7 cellular contexts compared by ENCODE assay signal in genomic region chr6:46129301-46129633, GRCh38. TPM values are rescaled to one million over a fixed set of nuclear protein-coding genes. Genes with fewer than 3 reads are reported as not detected.
DNase-seq lines count a peak whose midpoint lies in the region; ATAC-seq and TF ChIP-seq lines count a peak whose summit lies in the region.

No MANE protein-coding gene starts in this region.

- no peak for TF ChIP-seq CTCF in glutamatergic neuron (IDR thresholded peaks at IDR 0.05; ENCODE audit: partially characterized antibody, unreplicated experiment)

- no peaks in the 10 kb centered on the region for H3K9me3 Mint-ChIP-seq in glutamatergic neuron (ENCODE audit: unreplicated experiment)

- peaks cover 32% of the 10 kb centered on the region for H3K27me3 ChIP-seq in skeletal muscle satellite cell (ENCODE audit: control insufficient read depth, insufficient read depth, low read length)

- no peaks in the 10 kb centered on the region for H3K4me1 Mint-ChIP-seq in glutamatergic neuron (ENCODE audit: low read depth, unreplicated experiment)

- no peak overlapping the region for H3K9ac ChIP-seq in SK-N-MC (ENCODE audit: insufficient read length)
- no peak overlapping the region for H3K9ac ChIP-seq in skeletal muscle satellite cell (ENCODE audit: low read depth, low read length)

- ATAC-seq in GM18909 (IDR thresholded peaks at IDR 0.05; ENCODE audit: poor library complexity, unreplicated experiment) (peak; percentile 11), HG02678 (IDR thresholded peaks at IDR 0.05; ENCODE audit: unreplicated experiment) (peak; percentile 13)

- H3K36me3 ChIP-seq in SK-N-MC (ENCODE audit: insufficient read depth, low read length): no peaks in the 10 kb centered on the region
- no peaks in the 10 kb centered on the region for H3K36me3 ChIP-seq in skeletal muscle satellite cell (ENCODE audit: insufficient read depth, low read length)

- H3K4me2 ChIP-seq in skeletal muscle satellite cell (ENCODE audit: low read length): peak overlapping the region; percentile 93

- no peaks in the 10 kb centered on the region for H3K27me3 Mint-ChIP-seq in glutamatergic neuron (ENCODE audit: unreplicated experiment)

- H3K4me3 ChIP-seq in SK-N-MC (peak overlapping the region; percentile 57; the same call in 1 of the 2 replicates), skeletal muscle satellite cell (ENCODE audit: low read length) (peak overlapping the region; percentile 87)

- H3K36me3 Mint-ChIP-seq in glutamatergic neuron (ENCODE audit: unreplicated experiment): no peaks in the 10 kb centered on the region

- no peak overlapping the region for H3K27ac ChIP-seq in SK-N-MC

- H3K9me3 ChIP-seq in SK-N-MC (ENCODE audit: low read depth, low read length) (no peaks in the 10 kb centered on the region), skeletal muscle satellite cell (replicated peaks; ENCODE audit: low read length) (no peaks in the 10 kb centered on the region)

- H3K4me3 Mint-ChIP-seq in glutamatergic neuron (ENCODE audit: unreplicated experiment): peak overlapping the region; percentile 95

- DNase-seq in SK-N-MC (ENCODE audit: low read depth, low spot score) (no peak), glutamatergic neuron (no peak)
- DNase-seq in NK-92 treated with Interleukin-12 subunit alpha and Interleukin-12 subunit beta, amount 100 ng/mL, for 24 hours (lab: John Stamatoyannopoulos, UW): no peak
- DNase-seq in stimulated activated CD4-positive, alpha-beta T cell treated with anti-CD3 and anti-CD28 coated beads, Interleukin-12 subunit alpha, Interleukin-12 subunit beta, amount 100 ng/mL, for 4 hours: no peak

- no peaks in the 10 kb centered on the region for H3K4me1 ChIP-seq in skeletal muscle satellite cell (ENCODE audit: control insufficient read depth, insufficient read depth, low read length)

- H3K27ac Mint-ChIP-seq in glutamatergic neuron (ENCODE audit: unreplicated experiment): no peak overlapping the region

RNA-seq across cellular contexts. Expression of gene ENPP4, which starts 0.5 kb away (rescaled TPM):
- 3.1 TPM for total RNA-seq in glutamatergic neuron (ENCODE audit: unreplicated experiment)
- total RNA-seq in skeletal muscle satellite cell (2012; rRNA removed): 13.2 and 14.0 TPM in 2 replicates

RNA-seq across cellular contexts. Expression of gene ENPP5, which starts 41.5 kb away (rescaled TPM):
- total RNA-seq in glutamatergic neuron (ENCODE audit: unreplicated experiment): 1.2 TPM
- 10.3 and 11.2 TPM in 2 replicates for total RNA-seq in skeletal muscle satellite cell (2012; rRNA removed)
